26 cellular contexts compared by ENCODE assay signal in genomic region chr21:44993321-44994015, GRCh38. TPM values are rescaled to one million over a fixed set of nuclear protein-coding genes. Genes with fewer than 3 reads are reported as not detected.
DNase-seq lines count a peak whose midpoint lies in the region; ATAC-seq and TF ChIP-seq lines count a peak whose summit lies in the region.
"Had no signal": no experiment of that assay in that cellular context is flagged by ENCODE, and none has a peak within 500 bp of the region (broad histone marks: within the 10 kb centered on the region; RNA-seq: fewer than 3 reads in every experiment).

No MANE protein-coding gene starts in this region.

- H3K14ac ChIP-seq in neuronal stem cell (ENCODE audit: low read length): peak overlapping the region; percentile 56

- peak overlapping the region; percentile 94 for H2AK5ac ChIP-seq in neuronal stem cell (ENCODE audit: low read depth, low read length)

- TF ChIP-seq CTCF in esophagus squamous epithelium (IDR thresholded peaks at IDR 0.05): no peak
- TF ChIP-seq CTCF in suprapubic skin (IDR thresholded peaks at IDR 0.05): no peak
- TF ChIP-seq CTCF in BE2C (IDR thresholded peaks at IDR 0.05; ENCODE audit: low read depth, low read length): no peak

- H3K4me2 ChIP-seq in neuronal stem cell (ENCODE audit: insufficient read depth, low read length, poor library complexity, severe bottlenecking): no peak overlapping the region

- H3K9ac ChIP-seq in neuronal stem cell (ENCODE audit: low read depth, low read length, poor library complexity): peak overlapping the region; percentile 53
- H3K9ac ChIP-seq: parathyroid adenoma had no signal

- WGBS in esophagus squamous epithelium, 2 donors: 64 to 88% methylated on average over 6 to 15 of the region's 19 CpGs
- WGBS in neuronal stem cell (ENCODE audit: extremely low coverage in 2 of 2, insufficient read length in 2 of 2, insufficient replicate concordance in 1 of 2), 2 donors: no CpG with 5 or more reads among the region's 19 CpGs
- 90% methylated on average over 18 of the region's 19 CpGs for WGBS in suprapubic skin

- H3K4me1 Mint-ChIP-seq in activated naive CD8-positive, alpha-beta T cell treated with anti-CD3 and anti-CD28 coated beads, Interleukin-2, amount 10 ng/mL, durations not matched to agents 7 days and 5 days: no peaks in the 10 kb centered on the region
- no peaks in the 10 kb centered on the region for H3K4me1 Mint-ChIP-seq in activated naive CD8-positive, alpha-beta T cell treated with anti-CD3 and anti-CD28 coated beads for 36 hours
- H3K4me1 Mint-ChIP-seq: central memory CD8-positive, alpha-beta T cell; stimulated activated effector memory CD8-positive, alpha-beta T cell treated with anti-CD3 and anti-CD28 coated beads, Interleukin-12 subunit alpha, Interleukin-12 subunit beta, amount 100 ng/mL, for 72 hours had no signal

- H3K79me1 ChIP-seq in neuronal stem cell (ENCODE audit: low read depth, low read length): no peaks in the 10 kb centered on the region

- TF ChIP-seq POLR2A in esophagus squamous epithelium (IDR thresholded peaks at IDR 0.05) (no peak), suprapubic skin (IDR thresholded peaks at IDR 0.05) (no peak)

- H3K27me3 ChIP-seq in esophagus squamous epithelium (peaks cover 0 to 4% (median 0%) of the 10 kb centered on the region in 4 donors), neuronal stem cell (ENCODE audit: control insufficient read depth in 3 of 3, insufficient read depth in 3 of 3, low read depth in 1 of 3, low read length in 3 of 3) (peaks cover 0 to 38% (median 0%) of the 10 kb centered on the region in 3 experiments), suprapubic skin (no peaks in the 10 kb centered on the region), BE2C (no peaks in the 10 kb centered on the region)
- H3K27me3 ChIP-seq: right lobe of liver, SJSA1 had no signal

- H3K27ac ChIP-seq in esophagus squamous epithelium (peak overlapping the region in 3 of 4 donors; percentile 70 to 75 (median 75)), neuronal stem cell (replicated peaks; ENCODE audit: low read length) (no peak overlapping the region), suprapubic skin (peak overlapping the region; percentile 85)
- H3K27ac ChIP-seq: 22Rv1, parathyroid adenoma, right lobe of liver, SJSA1 had no signal

- H2BK120ac ChIP-seq in neuronal stem cell (ENCODE audit: low read depth, low read length): no peak overlapping the region

- no peak for TF ChIP-seq EP300 in suprapubic skin (IDR thresholded peaks at IDR 0.05)

- no peaks in the 10 kb centered on the region for H3K27me3 Mint-ChIP-seq in activated naive CD8-positive, alpha-beta T cell treated with anti-CD3 and anti-CD28 coated beads, Interleukin-2, amount 10 ng/mL, durations not matched to agents 7 days and 5 days
- H3K27me3 Mint-ChIP-seq in activated naive CD8-positive, alpha-beta T cell treated with anti-CD3 and anti-CD28 coated beads for 36 hours: no peaks in the 10 kb centered on the region

- peak overlapping the region; percentile 43 for H3K23ac ChIP-seq in neuronal stem cell (ENCODE audit: low read depth, low read length, poor library complexity)

- H2BK12ac ChIP-seq in neuronal stem cell (ENCODE audit: low read length): peak overlapping the region; percentile 58

- peak overlapping the region; percentile 66 for H3K4ac ChIP-seq in neuronal stem cell (ENCODE audit: low read length)

- ATAC-seq in activated naive CD8-positive, alpha-beta T cell treated with anti-CD3 and anti-CD28 coated beads, Interleukin-2, amount 10 ng/mL, durations not matched to agents 7 days and 5 days (ENCODE audit: low read depth): no peak
- no peak for ATAC-seq in GM19351 (IDR thresholded peaks at IDR 0.05; ENCODE audit: unreplicated experiment)
- ATAC-seq: effector memory CD8-positive, alpha-beta T cell; HCT116; right lobe of liver; stimulated activated effector memory CD8-positive, alpha-beta T cell treated with anti-CD3 and anti-CD28 coated beads, Interleukin-12 subunit alpha, Interleukin-12 subunit beta, amount 100 ng/mL, for 72 hours had no signal

- H3K9me3 ChIP-seq in esophagus squamous epithelium (no peaks in the 10 kb centered on the region), neuronal stem cell (replicated peaks in 1 of 2; ENCODE audit: control insufficient read depth in 2 of 2, insufficient read depth in 1 of 2, low read depth in 1 of 2, low read length in 2 of 2) (no peaks in the 10 kb centered on the region), suprapubic skin (no peaks in the 10 kb centered on the region), BE2C (no peaks in the 10 kb centered on the region)
- H3K9me3 ChIP-seq: right lobe of liver, SJSA1 had no signal

- H4K8ac ChIP-seq in neuronal stem cell (ENCODE audit: low read depth, low read length): peak overlapping the region; percentile 43

- peak overlapping the region; percentile 65 for H3K27ac Mint-ChIP-seq in activated naive CD8-positive, alpha-beta T cell treated with anti-CD3 and anti-CD28 coated beads, Interleukin-2, amount 10 ng/mL, durations not matched to agents 7 days and 5 days
- H3K27ac Mint-ChIP-seq in activated naive CD8-positive, alpha-beta T cell treated with anti-CD3 and anti-CD28 coated beads for 36 hours: no peak overlapping the region
- H3K27ac Mint-ChIP-seq: stimulated activated effector memory CD8-positive, alpha-beta T cell treated with anti-CD3 and anti-CD28 coated beads, Interleukin-12 subunit alpha, Interleukin-12 subunit beta, amount 100 ng/mL, for 72 hours; T-helper 1 cell treated with Interleukin-12 subunit alpha and Interleukin-12 subunit beta and Interleukin-4 antibody, amounts not matched to agents 30 μg/mL and 1 μg/mL, for 36 hours had no signal

- H3K4me1 ChIP-seq in esophagus squamous epithelium: peaks cover 6 to 55% (median 26%) of the 10 kb centered on the region in 3 donors
- H3K4me1 ChIP-seq in neuronal stem cell (ENCODE audit: control insufficient read depth in 2 of 2, insufficient read depth in 1 of 2, low read depth in 1 of 2, low read length in 2 of 2): peaks cover 2 to 12% of the 10 kb centered on the region in 2 donors
- peaks cover 33% of the 10 kb centered on the region for H3K4me1 ChIP-seq in suprapubic skin
- peaks cover 16% of the 10 kb centered on the region for H3K4me1 ChIP-seq in BE2C
- H3K4me1 ChIP-seq: parathyroid adenoma, right lobe of liver had no signal

- no peak overlapping the region for H2AFZ ChIP-seq in neuronal stem cell (ENCODE audit: low read length)
- H2AFZ ChIP-seq: parathyroid adenoma had no signal

- intact Hi-C loops in esophagus squamous epithelium (cut with DNase I): no loop called here

- DNase-seq in activated naive CD8-positive, alpha-beta T cell treated with anti-CD3 and anti-CD28 coated beads, Interleukin-2, amount 10 ng/mL, durations not matched to agents 7 days and 5 days: no peak
- no peak for DNase-seq in activated naive CD8-positive, alpha-beta T cell treated with anti-CD3 and anti-CD28 coated beads for 36 hours
- DNase-seq in esophagus squamous epithelium (lab: John Stamatoyannopoulos, UW): no peak
- DNase-seq in neuronal stem cell (ENCODE audit: low spot score): no peak
- DNase-seq in suprapubic skin (ENCODE audit: low spot score in 2 of 2): no peak
- no peak for DNase-seq in BE2C
- no peak for DNase-seq in SKM-1 treated with dmso at 0.1 percent for 144 hours (lab: John Stamatoyannopoulos, UW; ENCODE audit: unreplicated experiment)
- DNase-seq: activated CD4-positive, alpha-beta T cell treated with anti-CD3 and anti-CD28 coated beads, Interleukin-2, amount 50 U/mL, for 4 hours; activated T-cell treated with anti-CD3 and anti-CD28 coated beads, Interleukin-2, amount 50 U/mL, for 48 hours; effector memory CD8-positive, alpha-beta T cell; foreskin fibroblast; Kasumi-1; NCI-H146; NCI-H446; NCI-H82; stimulated activated CD4-positive, alpha-beta T cell treated with anti-CD3 and anti-CD28 coated beads, Interleukin-15, amount 100 ng/mL, for 24 hours had no signal

- no peaks in the 10 kb centered on the region for H3K36me3 Mint-ChIP-seq in activated naive CD8-positive, alpha-beta T cell treated with anti-CD3 and anti-CD28 coated beads, Interleukin-2, amount 10 ng/mL, durations not matched to agents 7 days and 5 days
- H3K36me3 Mint-ChIP-seq in activated naive CD8-positive, alpha-beta T cell treated with anti-CD3 and anti-CD28 coated beads for 36 hours: no peaks in the 10 kb centered on the region
- H3K36me3 Mint-ChIP-seq: stimulated activated effector memory CD8-positive, alpha-beta T cell treated with anti-CD3 and anti-CD28 coated beads, Interleukin-12 subunit alpha, Interleukin-12 subunit beta, amount 100 ng/mL, for 72 hours had no signal

- no peak overlapping the region for H3K4me3 Mint-ChIP-seq in activated naive CD8-positive, alpha-beta T cell treated with anti-CD3 and anti-CD28 coated beads, Interleukin-2, amount 10 ng/mL, durations not matched to agents 7 days and 5 days
- no peak overlapping the region for H3K4me3 Mint-ChIP-seq in activated naive CD8-positive, alpha-beta T cell treated with anti-CD3 and anti-CD28 coated beads for 36 hours
- H3K4me3 Mint-ChIP-seq: central memory CD8-positive, alpha-beta T cell; effector memory CD8-positive, alpha-beta T cell; neural crest cell; stimulated activated effector memory CD8-positive, alpha-beta T cell treated with anti-CD3 and anti-CD28 coated beads, Interleukin-12 subunit alpha, Interleukin-12 subunit beta, amount 100 ng/mL, for 72 hours; T-helper 1 cell treated with Interleukin-12 subunit alpha and Interleukin-12 subunit beta and Interleukin-4 antibody, amounts not matched to agents 30 μg/mL and 1 μg/mL, for 36 hours had no signal

- H2BK5ac ChIP-seq in neuronal stem cell (ENCODE audit: low read length): peak overlapping the region; percentile 53

- peak overlapping the region; percentile 11 for H4K91ac ChIP-seq in neuronal stem cell (ENCODE audit: low read depth, low read length, poor library complexity)

- POLR2A ChIA-PET in activated naive CD8-positive, alpha-beta T cell treated with anti-CD3 and anti-CD28 coated beads, Interleukin-2, amount 10 ng/mL, durations not matched to agents 7 days and 5 days (lab: Charles Lee): no interaction called here

- H3K4me3 ChIP-seq in esophagus squamous epithelium (no peak overlapping the region), neuronal stem cell (ENCODE audit: low read length in 2 of 2) (no peak overlapping the region), suprapubic skin (no peak overlapping the region), BE2C (ENCODE audit: low read depth, low read length) (no peak overlapping the region)
- H3K4me3 ChIP-seq: right lobe of liver, SJSA1 had no signal

- peak overlapping the region; percentile 56 for H2BK15ac ChIP-seq in neuronal stem cell (ENCODE audit: low read length)

- H3K36me3 ChIP-seq in esophagus squamous epithelium (no peaks in the 10 kb centered on the region), neuronal stem cell (replicated peaks in 1 of 2; ENCODE audit: control insufficient read depth in 2 of 2, insufficient read depth in 2 of 2, low read length in 2 of 2) (no peaks in the 10 kb centered on the region), suprapubic skin (no peaks in the 10 kb centered on the region), BE2C (no peaks in the 10 kb centered on the region)
- H3K36me3 ChIP-seq: right lobe of liver, SJSA1 had no signal

- no peaks in the 10 kb centered on the region for H3K9me3 Mint-ChIP-seq in activated naive CD8-positive, alpha-beta T cell treated with anti-CD3 and anti-CD28 coated beads, Interleukin-2, amount 10 ng/mL, durations not matched to agents 7 days and 5 days
- H3K9me3 Mint-ChIP-seq in activated naive CD8-positive, alpha-beta T cell treated with anti-CD3 and anti-CD28 coated beads for 36 hours: no peaks in the 10 kb centered on the region
- H3K9me3 Mint-ChIP-seq: central memory CD8-positive, alpha-beta T cell; effector memory CD8-positive, alpha-beta T cell; neural crest cell; stimulated activated effector memory CD8-positive, alpha-beta T cell treated with anti-CD3 and anti-CD28 coated beads, Interleukin-12 subunit alpha, Interleukin-12 subunit beta, amount 100 ng/mL, for 72 hours; T-helper 1 cell treated with Interleukin-12 subunit alpha and Interleukin-12 subunit beta and Interleukin-4 antibody, amounts not matched to agents 30 μg/mL and 1 μg/mL, for 36 hours had no signal

- peak overlapping the region; percentile 80 for H3K18ac ChIP-seq in neuronal stem cell (ENCODE audit: low read length)

RNA-seq across cellular contexts. Expression of gene SLX9, which starts 53.6 kb away (rescaled TPM):
- 10 to 100 TPM; 44.2 to 44.3 TPM for total RNA-seq in activated naive CD8-positive, alpha-beta T cell treated with anti-CD3 and anti-CD28 coated beads, Interleukin-2, amount 10 ng/mL, durations not matched to agents 7 days and 5 days
- 10 to 100 TPM; 85.9 to 93.6 TPM for total RNA-seq in activated naive CD8-positive, alpha-beta T cell treated with anti-CD3 and anti-CD28 coated beads for 36 hours
- total RNA-seq in esophagus squamous epithelium: 10 to 100 TPM; 10.2 to 16.1 (median 11.1) TPM
- 17.0 TPM for polyA plus RNA-seq in neuronal stem cell (2013, experiment 1 of 2)
- 16.6 TPM for polyA plus RNA-seq in neuronal stem cell (2013, experiment 2 of 2)
- 10 to 100 TPM; 13.4 to 16.9 (median 14.4) TPM for total RNA-seq in suprapubic skin
- 105 TPM for polyA plus RNA-seq in BE2C (2012; ENCODE audit: insufficient read depth, insufficient read length, low read depth)
